ENCODE assay signal across 17 cellular contexts in the genomic region with DNA sequence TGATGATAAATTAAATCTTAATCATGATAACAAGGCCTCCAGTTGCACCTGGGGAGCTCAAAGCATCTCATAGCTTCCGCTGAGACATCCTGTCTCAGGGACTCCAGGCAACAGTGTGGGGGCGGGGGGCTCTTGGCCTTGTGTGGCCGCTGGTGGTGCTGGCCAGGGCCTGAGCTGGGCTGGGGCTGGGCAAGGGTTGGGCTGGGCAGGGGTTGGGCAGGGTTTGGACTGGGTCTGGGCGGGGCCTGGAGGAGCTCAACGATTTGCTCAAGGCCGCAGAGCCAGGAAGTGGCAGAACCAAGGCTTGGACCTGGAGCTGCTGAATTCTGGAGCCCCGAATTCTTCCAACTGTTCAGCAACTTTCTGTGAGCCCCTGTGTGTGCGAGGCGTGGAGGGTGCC. TPM values are rescaled to one million over a fixed set of nuclear protein-coding genes. Genes with fewer than 3 reads are reported as not detected.
"Had no signal": no experiment of that assay in that cellular context is flagged by ENCODE, and none has a peak within 500 bp of the region (broad histone marks: within the 10 kb centered on the region; RNA-seq: fewer than 3 reads in every experiment).

No MANE protein-coding gene starts in this region.

- ATAC-seq: effector memory CD8-positive, alpha-beta T cell; left lung; stimulated activated memory B cell treated with anti-CD40 and anti-IgM and Interleukin-4, amounts not matched to agents 10 μg/mL and 1 μg/mL and 100 μg/mL, for 72 hours had no signal

- H3K27ac ChIP-seq: left lung, prostate gland, right atrium auricular region, skin epidermis, testis, upper lobe of left lung had no signal

- H3K36me3 Mint-ChIP-seq: activated CD4-positive, alpha-beta memory T cell treated with anti-CD3 and anti-CD28 coated beads for 36 hours; brain; stimulated activated memory B cell treated with anti-CD40 and anti-IgM and Interleukin-4, amounts not matched to agents 10 μg/mL and 1 μg/mL and 100 μg/mL, for 72 hours had no signal

- H3K27ac Mint-ChIP-seq: activated B cell treated with CpG ODN at 0.5 μM for 24 hours; activated CD4-positive, alpha-beta memory T cell treated with anti-CD3 and anti-CD28 coated beads for 36 hours; activated naive CD4-positive, alpha-beta T cell treated with anti-CD3 and anti-CD28 coated beads for 36 hours; nephron progenitor cell; stimulated activated memory B cell treated with anti-CD40 and anti-IgM and Interleukin-4, amounts not matched to agents 10 μg/mL and 1 μg/mL and 100 μg/mL, for 72 hours; T-helper 2 cell treated with Interferon-gamma antibody and Interleukin-4, amounts not matched to agents 5 μg/mL and 100 μg/mL, for 36 hours had no signal

- DNase-seq: activated B cell treated with CpG ODN at 0.5 μM for 24 hours; activated CD4-positive, alpha-beta memory T cell treated with anti-CD3 and anti-CD28 coated beads for 36 hours; activated CD4-positive, alpha-beta T cell treated with anti-CD3 and anti-CD28 coated beads for 4 hours; activated naive CD4-positive, alpha-beta T cell treated with anti-CD3 and anti-CD28 coated beads for 36 hours; anterior cingulate cortex; effector memory CD8-positive, alpha-beta T cell; nephron progenitor cell; stimulated activated CD4-positive, alpha-beta T cell treated with anti-CD3 and anti-CD28 coated beads, Interleukin-4, amount 100 ng/mL, for 1 hour; testis had no signal

- H3K4me1 Mint-ChIP-seq: activated B cell treated with CpG ODN at 0.5 μM for 24 hours; stimulated activated memory B cell treated with anti-CD40 and anti-IgM and Interleukin-4, amounts not matched to agents 10 μg/mL and 1 μg/mL and 100 μg/mL, for 72 hours had no signal

- H3K9me3 ChIP-seq: left lung, prostate gland, right atrium auricular region, testis, upper lobe of left lung had no signal

- H3K4me3 Mint-ChIP-seq: activated B cell treated with CpG ODN at 0.5 μM for 24 hours; activated CD4-positive, alpha-beta memory T cell treated with anti-CD3 and anti-CD28 coated beads for 36 hours; activated naive CD4-positive, alpha-beta T cell treated with anti-CD3 and anti-CD28 coated beads for 36 hours; effector memory CD8-positive, alpha-beta T cell; nephron progenitor cell; stimulated activated memory B cell treated with anti-CD40 and anti-IgM and Interleukin-4, amounts not matched to agents 10 μg/mL and 1 μg/mL and 100 μg/mL, for 72 hours; T-helper 2 cell treated with Interferon-gamma antibody and Interleukin-4, amounts not matched to agents 5 μg/mL and 100 μg/mL, for 36 hours had no signal

- H3K27me3 ChIP-seq: right atrium auricular region, testis, upper lobe of left lung had no signal

- H3K4me1 ChIP-seq: left lung, prostate gland, right atrium auricular region, testis, upper lobe of left lung had no signal

- H3K9me3 Mint-ChIP-seq: activated B cell treated with CpG ODN at 0.5 μM for 24 hours; activated CD4-positive, alpha-beta memory T cell treated with anti-CD3 and anti-CD28 coated beads for 36 hours; activated naive CD4-positive, alpha-beta T cell treated with anti-CD3 and anti-CD28 coated beads for 36 hours; effector memory CD8-positive, alpha-beta T cell; nephron progenitor cell; stimulated activated memory B cell treated with anti-CD40 and anti-IgM and Interleukin-4, amounts not matched to agents 10 μg/mL and 1 μg/mL and 100 μg/mL, for 72 hours; T-helper 2 cell treated with Interferon-gamma antibody and Interleukin-4, amounts not matched to agents 5 μg/mL and 100 μg/mL, for 36 hours had no signal

- H3K4me3 ChIP-seq: left lung, prostate gland, right atrium auricular region, skin epidermis, testis, upper lobe of left lung had no signal

- H3K36me3 ChIP-seq: left lung, prostate gland, right atrium auricular region, upper lobe of left lung had no signal

RNA-seq across cellular contexts. Expression of a gene that starts 51.7 kb away (rescaled TPM):
- total RNA-seq: activated B cell treated with CpG ODN at 0.5 μM for 24 hours; activated CD4-positive, alpha-beta memory T cell treated with anti-CD3 and anti-CD28 coated beads for 36 hours had no signal
